In the genomic region with DNA sequence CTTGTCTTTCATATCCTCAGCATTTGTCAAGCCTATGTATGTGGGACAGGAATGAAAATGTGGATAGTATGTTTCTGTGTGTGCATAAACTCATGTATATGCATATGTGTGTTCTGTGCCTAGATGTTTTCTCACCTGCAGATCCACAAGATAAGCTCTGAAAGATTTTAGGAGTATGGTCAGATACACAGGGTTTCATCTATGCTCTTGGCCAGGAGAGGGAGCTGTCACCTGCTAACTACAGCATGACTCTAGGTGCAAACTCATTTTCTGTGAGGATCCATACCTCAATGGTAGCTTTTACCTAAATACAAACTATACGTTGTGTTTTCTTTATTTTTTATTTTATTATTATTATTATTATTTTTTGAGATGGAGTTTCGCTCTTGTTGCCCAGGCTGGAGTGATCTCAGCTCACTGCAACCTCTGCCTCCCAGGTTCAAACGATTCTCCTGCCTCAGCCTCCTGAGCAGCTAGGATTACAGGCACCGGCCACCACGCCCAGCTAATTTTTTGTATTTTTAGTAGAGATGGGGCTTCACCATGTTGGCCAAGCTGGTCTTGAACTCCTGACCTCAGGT, we compare ENCODE assay signal across 8 cellular contexts. TPM values are rescaled to one million over a fixed set of nuclear protein-coding genes. Genes with fewer than 3 reads are reported as not detected.
DNase-seq lines count a peak whose midpoint lies in the region; ATAC-seq and TF ChIP-seq lines count a peak whose summit lies in the region.
"Not testable (repeated sequence)": the region's sequence is repeated elsewhere in the genome, so short reads cannot be mapped to it uniquely, and the experiment has no call there.

No MANE protein-coding gene starts in this region.

- H3K27me3 ChIP-seq in GM06990 (replicated peaks; ENCODE audit: control insufficient read depth, insufficient read depth, low read length); HAP-1 (ENCODE audit: low read depth); neutrophil; thyroid gland: not testable (repeated sequence)

- H3K4me1 ChIP-seq in HAP-1, thyroid gland: not testable (repeated sequence)
- H3K4me1 ChIP-seq in neutrophil (ENCODE audit: control insufficient read depth in 1 of 2, insufficient read depth in 1 of 2, low read depth in 1 of 2, low read length in 1 of 2), result peaks cover 11 to 23% of the 10 kb centered on the region in 2 experiments

- not testable (repeated sequence) for H3K9me3 ChIP-seq in HAP-1, neutrophil, thyroid gland

- not testable (repeated sequence) for H3K4me3 ChIP-seq in GM06990 (replicated peaks; ENCODE audit: low read depth, low read length); HAP-1; foreskin fibroblast (ENCODE audit: low read depth in 1 of 2, low read length in 2 of 2); neutrophil (ENCODE audit: low read depth in 1 of 2, low read length in 1 of 2); thyroid gland (replicated peaks in 1 of 3)

- intact Hi-C loops in thyroid gland (cut with DNase I), result loop anchor here (5.0 kb wide), 1 partner anchor 75 kb away; no protein-coding TSS in a partner anchor

- H3K27ac ChIP-seq in neutrophil, thyroid gland: not testable (repeated sequence)

- in situ Hi-C loops in HAP-1 (cut with MboI; ENCODE audit: low sequenced_read_pairs), result loop anchor here (5.0 kb wide), 1 partner anchor 70 kb away; no protein-coding TSS in a partner anchor

- ATAC-seq in SK-N-SH treated with all-trans-retinoic acid at 6 μM for 48 hours, result peak; percentile 97

- 75 to 77% methylated on average over 4 to 5 of the region's 5 CpGs for WGBS in thyroid gland, 2 donors

- H3K36me3 ChIP-seq in GM06990 (ENCODE audit: control insufficient read depth, insufficient read depth, low read length); HAP-1 (replicated peaks); neutrophil; thyroid gland: not testable (repeated sequence)

- DNase-seq in GM06990 (ENCODE audit: extremely low read depth, insufficient read length), result not testable (repeated sequence)
- DNase-seq in HAP-1 (ENCODE audit: low spot score in 2 of 2), result peak; percentile 52 to 70
- peak; percentile 57 for DNase-seq in LoVo (ENCODE audit: low spot score)
- peak; percentile 65 for DNase-seq in activated gamma-delta T cell treated with Interleukin-2 at 50 U/mL for 16 hours
- peak in 1 of 2 donors; percentile 75 for DNase-seq in foreskin fibroblast
- DNase-seq in thyroid gland, result peak; percentile 65 to 68

- TF ChIP-seq CTCF in GM06990 (IDR thresholded peaks at IDR 0.05; ENCODE audit: insufficient read depth, low read length, poor library complexity, severe bottlenecking) (peak; percentile 81), foreskin fibroblast (IDR thresholded peaks at IDR 0.05; ENCODE audit: low read depth, low read length) (peak; percentile 79), neutrophil (IDR thresholded peaks at IDR 0.05) (peak; percentile 55), thyroid gland (IDR thresholded peaks at IDR 0.05) (peak; percentile 60 to 77 (median 74))

- TF ChIP-seq POLR2A in thyroid gland (IDR thresholded peaks at IDR 0.05), result not testable (repeated sequence)

RNA-seq across cellular contexts. Expression of gene ANXA1, which starts 44.1 kb away (rescaled TPM):
- total RNA-seq in thyroid gland, result 100 to 1,000 TPM; 236 to 442 (median 247) TPM
